In the genomic region with DNA sequence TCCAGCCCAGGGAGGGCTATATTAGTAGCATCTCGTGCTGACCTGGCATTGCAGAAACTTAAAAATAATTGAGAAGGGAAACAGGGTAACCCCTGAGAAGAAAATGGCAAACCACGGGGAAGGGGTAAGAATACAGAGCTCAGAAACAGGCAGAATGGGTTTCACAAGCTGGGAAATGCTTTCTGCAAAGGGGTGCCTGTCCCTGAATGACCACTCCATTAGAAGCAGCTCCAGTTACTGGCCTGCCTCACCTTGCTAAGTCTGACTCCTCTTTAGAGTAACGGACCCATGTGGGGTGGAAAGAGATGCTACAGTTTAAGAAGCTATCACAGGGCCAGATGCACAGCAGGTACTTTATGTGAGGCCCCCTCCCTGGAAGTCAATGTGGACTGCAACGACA, we compare ENCODE assay signal across 1 cellular context.
TF ChIP-seq lines count a peak whose summit lies in the region.

No MANE protein-coding gene starts in this region.

TF ChIP-seq in GM12878, 131 proteins besides CTCF, POLR2A, EP300 and RAD21:
- TF ChIP-seq, protein P1, sequence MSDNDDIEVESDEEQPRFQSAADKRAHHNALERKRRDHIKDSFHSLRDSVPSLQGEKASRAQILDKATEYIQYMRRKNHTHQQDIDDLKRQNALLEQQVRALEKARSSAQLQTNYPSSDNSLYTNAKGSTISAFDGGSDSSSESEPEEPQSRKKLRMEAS (IDR thresholded peaks at IDR 0.05; ENCODE audit: low read depth, low read length), result no peak
- TF ChIP-seq POLR2AphosphoS5 (IDR thresholded peaks at IDR 0.05; ENCODE audit: low read length), result peak; percentile 58
